Comparison of ENCODE assay signal across 8 cellular contexts in genomic region chr19:51094696-51095279, GRCh38. TPM values are rescaled to one million over a fixed set of nuclear protein-coding genes. Genes with fewer than 3 reads are reported as not detected.
DNase-seq lines count a peak whose midpoint lies in the region; ATAC-seq and TF ChIP-seq lines count a peak whose summit lies in the region.

No MANE protein-coding gene starts in this region.

- ATAC-seq in HG03135 (IDR thresholded peaks at IDR 0.05; ENCODE audit: unreplicated experiment), result no peak

- no peaks in the 10 kb centered on the region for H3K79me2 ChIP-seq in KMS-11 (ENCODE audit: insufficient read depth, low read depth)

- H4K20me1 ChIP-seq in KMS-11 (ENCODE audit: insufficient read depth), result no peaks in the 10 kb centered on the region

- H3K9ac ChIP-seq in KMS-11, result no peak overlapping the region

- DNase-seq in NCI-H2196 (lab: John Stamatoyannopoulos, UW; ENCODE audit: unreplicated experiment) (peak; percentile 59), NCI-H2196 treated with DMSO at 0.1 percent for 48 hours (lab: John Stamatoyannopoulos, UW; ENCODE audit: unreplicated experiment) (no peak), iPS-NIHi11 (ENCODE audit: low spot score) (peak; percentile 91), thyroid gland (peak; percentile 56), lower leg skin (ENCODE audit: low spot score in 2 of 2) (no peak)
- peak; percentile 59 to 63 for DNase-seq in activated T-cell treated with anti-CD3 and anti-CD28 coated beads, Interleukin-2, amount 50 U/mL, for 48 hours

- H3K36me3 ChIP-seq in KMS-11 (ENCODE audit: insufficient read depth), result no peaks in the 10 kb centered on the region; the same call in 1 of the 2 replicates
- no peaks in the 10 kb centered on the region for H3K36me3 ChIP-seq in thyroid gland

- H3K4me1 ChIP-seq in KMS-11 (ENCODE audit: low read depth, poor library complexity, severe bottlenecking), result no peaks in the 10 kb centered on the region
- peaks cover 21 to 31% of the 10 kb centered on the region in 2 donors for H3K4me1 ChIP-seq in thyroid gland

- intact Hi-C loops in thyroid gland (cut with DNase I) (loop anchor here (5.0 kb wide), 1 partner anchor 72 kb away; no protein-coding TSS in a partner anchor), lower leg skin (cut with DNase I; ENCODE audit: low total_unique reads) (loop anchor here (5.0 kb wide), 1 partner anchor 77 kb away; the partner anchor contains the start of gene KLK10)

- H3K4me3 ChIP-seq in KMS-11 (IDR thresholded peaks at IDR 0.05; ENCODE audit: insufficient read depth, low read depth, low read length), result no peak overlapping the region
- H3K4me3 ChIP-seq in thyroid gland (replicated peaks in 1 of 3), result no peak overlapping the region
- no peak overlapping the region for H3K4me3 ChIP-seq in lower leg skin (ENCODE audit: low read depth, poor library complexity, severe bottlenecking)

- 15 to 21% methylated on average over 14 to 15 of the region's 15 CpGs for WGBS in thyroid gland, 2 donors
- 25 to 29% methylated on average over 12 to 15 of the region's 15 CpGs for WGBS in lower leg skin, 2 donors

- no peaks in the 10 kb centered on the region for H3K27me3 ChIP-seq in KMS-11 (ENCODE audit: insufficient read depth, low read depth)
- H3K27me3 ChIP-seq in thyroid gland, result no peaks in the 10 kb centered on the region

- no peak overlapping the region for H2AFZ ChIP-seq in KMS-11 (ENCODE audit: low read depth)

- no peaks in the 10 kb centered on the region for H3K9me3 ChIP-seq in thyroid gland

- TF ChIP-seq CTCF in KMS-11 (conservative IDR thresholded peaks at IDR 0.05; ENCODE audit: low read depth, low read length) (peak; percentile 39), thyroid gland (IDR thresholded peaks at IDR 0.05) (peak; percentile 14 to 81 (median 68)), lower leg skin (IDR thresholded peaks at IDR 0.05) (no peak)

- no peak overlapping the region for H3K4me2 ChIP-seq in KMS-11

- H3K27ac ChIP-seq in KMS-11 (no peak overlapping the region), thyroid gland (no peak overlapping the region)

- TF ChIP-seq POLR2A in thyroid gland (IDR thresholded peaks at IDR 0.05) (no peak), lower leg skin (IDR thresholded peaks at IDR 0.05) (no peak)

RNA-seq across cellular contexts. Expression of gene KLK14, which starts 12.1 kb away (rescaled TPM):
- total RNA-seq in thyroid gland, result not detected
- total RNA-seq in lower leg skin, result 10 to 100 TPM in 3 of 4 donors, 1 to 10 TPM in 1; 8.3 to 18.3 (median 12.2) TPM

RNA-seq across cellular contexts. Expression of gene CTU1, which starts 13.4 kb away (rescaled TPM):
- total RNA-seq in thyroid gland, result 10 to 100 TPM in 2 of 4 donors, 1 to 10 TPM in 2; 7.5 to 13.6 (median 9.3) TPM
- total RNA-seq in lower leg skin, result 10 to 100 TPM; 11.3 to 18.1 (median 16.7) TPM

RNA-seq across cellular contexts. Expression of gene KLK13, which starts 29.9 kb away (rescaled TPM):
- total RNA-seq in thyroid gland (under 1 TPM in 2 of 4 donors, not detected in 2; 0.22 to 0.73 TPM), lower leg skin (10 to 100 TPM in 1 of 4 donors, 1 to 10 TPM in 3; 8.6 to 39.1 (median 9.5) TPM)

RNA-seq across cellular contexts. Expression of gene SIGLEC9, which starts 29.9 kb away (rescaled TPM):
- total RNA-seq in thyroid gland, result 1 to 10 TPM; 1.2 to 3.1 (median 1.9) TPM
- 1 to 10 TPM in 2 of 4 donors, under 1 TPM in 2; 0.15 to 2.7 (median 1.2) TPM for total RNA-seq in lower leg skin

RNA-seq across cellular contexts. Expression of gene SIGLEC7, which starts 47.3 kb away (rescaled TPM):
- total RNA-seq in thyroid gland, result 1 to 10 TPM in 1 of 4 donors, under 1 TPM in 1, not detected in 2; 0.54 to 1.0 TPM
- not detected for total RNA-seq in lower leg skin

Comparison
In these comparisons a context has a peak if more than half of its experiments do, and no peak if none do; other contexts are left out.
1. DNase-seq: peak in NCI-H2196 (single experiment), activated T-cell treated with anti-CD3 and anti-CD28 coated beads, Interleukin-2, amount 50 U/mL, for 48 hours (2 of 2), iPS-NIHi11 (single experiment) and thyroid gland (2 of 2); none in NCI-H2196 treated with DMSO at 0.1 percent for 48 hours (single experiment) and lower leg skin (0 of 2).
2. CTCF ChIP-seq: peak in KMS-11 (single experiment) and thyroid gland (6 of 6); none in lower leg skin (0 of 3).
3. RNA of gene KLK14, which starts 12.1 kb away (total RNA-seq): 8.3 to 18.3 TPM in lower leg skin; not detected in thyroid gland; every median in the first group is over 4 times any median in the second.
4. RNA of gene KLK13, which starts 29.9 kb away (total RNA-seq): 8.6 to 39.1 TPM in lower leg skin; 0.22 to 0.73 TPM in thyroid gland; every median in the first group is over 4 times any median in the second.